Comparison of ENCODE assay signal across 18 cellular contexts in genomic region chr3:550481-550880, GRCh38.
"Had no signal": no experiment of that assay in that cellular context is flagged by ENCODE, and none has a peak within 500 bp of the region (broad histone marks: within the 10 kb centered on the region; RNA-seq: fewer than 3 reads in every experiment).

No MANE protein-coding gene starts in this region.

- H3K27me3 Mint-ChIP-seq: naive thymus-derived CD4-positive, alpha-beta T cell; stimulated activated memory B cell treated with anti-CD40 and anti-IgM and Interleukin-4, amounts not matched to agents 10 μg/mL and 1 μg/mL and 100 μg/mL, for 72 hours; stimulated activated naive CD8-positive, alpha-beta T cell treated with anti-CD3 and anti-CD28 coated beads, Interleukin-15, Interleukin-2, amounts not matched to agents 100 ng/mL and 50 ng/mL, for 24 hours had no signal

- ATAC-seq: heart right ventricle; naive thymus-derived CD4-positive, alpha-beta T cell; psoas muscle; right lobe of liver; stimulated activated memory B cell treated with anti-CD40 and anti-IgM and Interleukin-4, amounts not matched to agents 10 μg/mL and 1 μg/mL and 100 μg/mL, for 72 hours had no signal

- H3K27ac Mint-ChIP-seq: endodermal cell; naive thymus-derived CD4-positive, alpha-beta T cell; stimulated activated memory B cell treated with anti-CD40 and anti-IgM and Interleukin-4, amounts not matched to agents 10 μg/mL and 1 μg/mL and 100 μg/mL, for 72 hours; stimulated activated naive CD8-positive, alpha-beta T cell treated with anti-CD3 and anti-CD28 coated beads, Interleukin-15, Interleukin-2, amounts not matched to agents 100 ng/mL and 50 ng/mL, for 24 hours had no signal

- H3K36me3 Mint-ChIP-seq: naive thymus-derived CD4-positive, alpha-beta T cell; stimulated activated memory B cell treated with anti-CD40 and anti-IgM and Interleukin-4, amounts not matched to agents 10 μg/mL and 1 μg/mL and 100 μg/mL, for 72 hours had no signal

- H3K4me3 Mint-ChIP-seq: endodermal cell; naive thymus-derived CD4-positive, alpha-beta T cell; stimulated activated memory B cell treated with anti-CD40 and anti-IgM and Interleukin-4, amounts not matched to agents 10 μg/mL and 1 μg/mL and 100 μg/mL, for 72 hours; stimulated activated naive CD8-positive, alpha-beta T cell treated with anti-CD3 and anti-CD28 coated beads, Interleukin-15, Interleukin-2, amounts not matched to agents 100 ng/mL and 50 ng/mL, for 24 hours had no signal

- H3K9me3 Mint-ChIP-seq: endodermal cell; stimulated activated memory B cell treated with anti-CD40 and anti-IgM and Interleukin-4, amounts not matched to agents 10 μg/mL and 1 μg/mL and 100 μg/mL, for 72 hours had no signal

- DNase-seq: dermis blood vessel endothelial cell; endodermal cell; erythroblast; foreskin melanocyte; heart right ventricle; hypothalamus; kidney glomerular epithelial cell; mammary epithelial cell; naive thymus-derived CD4-positive, alpha-beta T cell; psoas muscle; retina; right lobe of liver; stimulated activated CD4-positive, alpha-beta T cell treated with anti-CD3 and anti-CD28 coated beads, Interleukin-4, amount 100 ng/mL, for 24 hours; tibial artery; upper lobe of left lung; uterus had no signal

- H3K4me1 Mint-ChIP-seq: endodermal cell; naive thymus-derived CD4-positive, alpha-beta T cell; stimulated activated memory B cell treated with anti-CD40 and anti-IgM and Interleukin-4, amounts not matched to agents 10 μg/mL and 1 μg/mL and 100 μg/mL, for 72 hours had no signal
